Comparison of ENCODE assay signal across 12 cellular contexts in the genomic region with DNA sequence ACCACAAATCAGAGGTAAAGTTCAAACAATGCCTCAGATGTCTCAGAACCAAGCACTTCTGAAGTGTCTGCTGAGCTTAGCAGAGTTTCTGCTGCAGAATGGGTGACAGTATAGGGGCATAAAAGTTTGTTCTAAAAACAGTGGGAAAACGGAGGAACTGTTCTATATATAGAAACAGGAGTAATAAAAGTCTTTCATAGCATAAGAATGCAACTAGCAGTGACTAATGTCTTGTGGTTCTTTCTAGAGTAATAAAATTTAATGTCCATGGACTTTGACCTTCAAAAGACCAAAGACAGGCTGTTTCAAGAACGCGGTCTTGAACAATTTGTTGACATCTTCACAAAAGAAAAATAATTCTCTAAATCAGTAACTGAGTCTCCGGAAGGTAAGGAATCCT.
A peak's percentile ranks its signal among the peaks of the same experiment; 100 is the strongest.
DNase-seq lines count a peak whose midpoint lies in the region; ATAC-seq and TF ChIP-seq lines count a peak whose summit lies in the region.
"Had no signal": no experiment of that assay in that cellular context is flagged by ENCODE, and none has a peak within 500 bp of the region (broad histone marks: within the 10 kb centered on the region; RNA-seq: fewer than 3 reads in every experiment).

No MANE protein-coding gene starts in this region.

- no TSS peak for BruUV-seq in mammary epithelial cell (replicated peaks; lab: Mats Ljungman, UMichigan)

- H3K27ac Mint-ChIP-seq in activated T-cell treated with anti-CD3 and anti-CD28 coated beads, Interleukin-2, amount 50 U/mL, for 72 hours = no peak overlapping the region
- no peak overlapping the region for H3K27ac Mint-ChIP-seq in naive thymus-derived CD8-positive, alpha-beta T cell

- POLR2A ChIA-PET in naive thymus-derived CD8-positive, alpha-beta T cell (lab: Charles Lee) = no interaction called here

- dilution Hi-C loops in mammary epithelial cell (cut with HindIII; ENCODE audit: low sequenced_read_pairs) = loop anchor here (5.0 kb wide), 1 partner anchor 76 kb away; no protein-coding TSS in a partner anchor

- in situ Hi-C loops in mammary epithelial cell (cut with MboI; ENCODE audit: low sequenced_read_pairs in 2 of 2) = no loop called here

- H3K4me2 ChIP-seq in Loucy (ENCODE audit: low read depth, low read length, poor library complexity, severe bottlenecking) (peak overlapping the region; percentile 60), mammary epithelial cell (ENCODE audit: insufficient read depth, low read depth, low read length) (peak overlapping the region; percentile 7)

- H4K20me1 ChIP-seq in Loucy (ENCODE audit: insufficient read depth, low read length, poor library complexity, severe bottlenecking) (no peaks in the 10 kb centered on the region), mammary epithelial cell (ENCODE audit: insufficient read depth, low read length) (no peaks in the 10 kb centered on the region)

- H3K36me3 ChIP-seq in Loucy (ENCODE audit: insufficient read depth, low read length) (no peaks in the 10 kb centered on the region), mammary epithelial cell (ENCODE audit: insufficient read depth, low read length) (no peaks in the 10 kb centered on the region)
- H3K36me3 ChIP-seq: lower lobe of right lung had no signal

- H3K4me1 Mint-ChIP-seq in activated T-cell treated with anti-CD3 and anti-CD28 coated beads, Interleukin-2, amount 50 U/mL, for 72 hours (ENCODE audit: low read depth) = no peaks in the 10 kb centered on the region
- no peaks in the 10 kb centered on the region for H3K4me1 Mint-ChIP-seq in naive thymus-derived CD8-positive, alpha-beta T cell

- H3K9me3 Mint-ChIP-seq in activated T-cell treated with anti-CD3 and anti-CD28 coated beads, Interleukin-2, amount 50 U/mL, for 72 hours = no peaks in the 10 kb centered on the region
- peaks cover 0 to 2% (median 0%) of the 10 kb centered on the region in 9 donors for H3K9me3 Mint-ChIP-seq in naive thymus-derived CD8-positive, alpha-beta T cell

- H3K9me2 ChIP-seq in Loucy (replicated peaks; ENCODE audit: low read depth, low read length) = no peaks in the 10 kb centered on the region

- H3K4me3 ChIP-seq in Loucy (ENCODE audit: low read length, poor library complexity, severe bottlenecking) (peak overlapping the region; percentile 39), mammary epithelial cell (replicated peaks in 1 of 3; ENCODE audit: insufficient read depth in 1 of 3, low read depth in 2 of 3, low read length in 3 of 3) (no peak overlapping the region)
- H3K4me3 ChIP-seq: lower lobe of right lung had no signal

- no peak for TF ChIP-seq CTCF in Loucy (conservative IDR thresholded peaks at IDR 0.05; ENCODE audit: low read length)
- TF ChIP-seq CTCF in mammary epithelial cell (conservative IDR thresholded peaks at IDR 0.05 in 1 of 2, IDR thresholded peaks at IDR 0.05 in 1 of 2; ENCODE audit: extremely low read depth in 1 of 2, insufficient read depth in 1 of 2, low read depth in 1 of 2, low read length in 2 of 2) = no peak

- H3F3A ChIP-seq in Loucy (ENCODE audit: low read depth) = no peaks in the 10 kb centered on the region

- H3K4me1 ChIP-seq in Loucy (ENCODE audit: insufficient read depth, low read length, poor library complexity, severe bottlenecking) = peaks cover 31% of the 10 kb centered on the region
- H3K4me1 ChIP-seq in mammary epithelial cell (ENCODE audit: insufficient read depth, low read length) = peaks cover 7% of the 10 kb centered on the region
- H3K4me1 ChIP-seq: lower lobe of right lung had no signal

- no peaks in the 10 kb centered on the region for H3K79me2 ChIP-seq in Loucy (ENCODE audit: insufficient read depth, low read length)
- no peaks in the 10 kb centered on the region for H3K79me2 ChIP-seq in mammary epithelial cell (ENCODE audit: insufficient read depth, low read length)

- H2AFZ ChIP-seq in Loucy (ENCODE audit: low read length) = peak overlapping the region; percentile 8; the same call in 1 of the 2 replicates
- no peak overlapping the region for H2AFZ ChIP-seq in mammary epithelial cell (ENCODE audit: low read depth, low read length)

- no peak overlapping the region for H3K27ac ChIP-seq in mammary epithelial cell (ENCODE audit: insufficient read depth, low read depth, low read length)
- H3K27ac ChIP-seq: lower lobe of right lung had no signal

- no peaks in the 10 kb centered on the region for H3K36me3 Mint-ChIP-seq in activated T-cell treated with anti-CD3 and anti-CD28 coated beads, Interleukin-2, amount 50 U/mL, for 72 hours (ENCODE audit: insufficient read depth in 2 of 2)
- no peaks in the 10 kb centered on the region for H3K36me3 Mint-ChIP-seq in naive thymus-derived CD8-positive, alpha-beta T cell

- H3K27me3 ChIP-seq in Loucy (ENCODE audit: insufficient read depth, low read length, poor library complexity, severe bottlenecking) (no peaks in the 10 kb centered on the region), mammary epithelial cell (ENCODE audit: insufficient read depth, low read length) (no peaks in the 10 kb centered on the region)

- CTCF ChIA-PET in mammary epithelial cell (lab: Charles Lee; ENCODE audit: low non-redundant PET) = no interaction called here

- H3K9ac ChIP-seq in Loucy (ENCODE audit: low read depth, low read length, poor library complexity, severe bottlenecking) (peak overlapping the region; percentile 5), mammary epithelial cell (ENCODE audit: insufficient read depth, low read length) (no peak overlapping the region)

- no peak overlapping the region for H3K4me3 Mint-ChIP-seq in activated T-cell treated with anti-CD3 and anti-CD28 coated beads, Interleukin-2, amount 50 U/mL, for 72 hours
- no peak overlapping the region for H3K4me3 Mint-ChIP-seq in naive thymus-derived CD8-positive, alpha-beta T cell

- WGBS in mammary epithelial cell (ENCODE audit: low coverage, missing lambda C conversion rate) = 65% methylated on average over 4 of the region's 4 CpGs

- peaks cover 27% of the 10 kb centered on the region for H3K27me3 Mint-ChIP-seq in activated T-cell treated with anti-CD3 and anti-CD28 coated beads, Interleukin-2, amount 50 U/mL, for 72 hours (ENCODE audit: low read depth)
- peaks cover 2 to 16% (median 12%) of the 10 kb centered on the region in 5 donors for H3K27me3 Mint-ChIP-seq in naive thymus-derived CD8-positive, alpha-beta T cell

- intact Hi-C loops in mammary epithelial cell (cut with micrococcal nuclease) = no loop called here

- ATAC-seq in HG03139 (IDR thresholded peaks at IDR 0.05; ENCODE audit: unreplicated experiment) = no peak
- no peak for ATAC-seq in activated T-cell treated with anti-CD3 and anti-CD28 coated beads, Interleukin-2, amount 50 U/mL, for 72 hours (replicated peaks in 1 of 2)
- ATAC-seq in naive thymus-derived CD8-positive, alpha-beta T cell = no peak
- ATAC-seq: lower lobe of right lung had no signal

- H3K9me3 ChIP-seq in Loucy (ENCODE audit: insufficient read depth, low read depth, low read length) (no peaks in the 10 kb centered on the region), mammary epithelial cell (replicated peaks; ENCODE audit: insufficient read depth, low read length) (no peaks in the 10 kb centered on the region)
- H3K9me3 ChIP-seq: lower lobe of right lung had no signal

- peak; percentile 37 for DNase-seq in COLO829 (ENCODE audit: low spot score)
- peak; percentile 60 for DNase-seq in mammary epithelial cell
- DNase-seq in myocyte (ENCODE audit: low read depth) = peak; percentile 19
- no peak for DNase-seq in stimulated activated CD8-positive, alpha-beta memory T cell treated with anti-CD3 and anti-CD28 coated beads, Interleukin-4, amount 100 ng/mL, for 48 hours
- DNase-seq in activated T-cell treated with anti-CD3 and anti-CD28 coated beads, Interleukin-2, amount 50 U/mL, for 72 hours = no peak
- DNase-seq in naive thymus-derived CD8-positive, alpha-beta T cell = no peak
- DNase-seq: activated T-cell treated with anti-CD3 and anti-CD28 coated beads, Interleukin-2, amount 50 U/mL, for 48 hours; COR-L47; effector CD4-positive, alpha-beta T cell; lower lobe of right lung had no signal

Comparison
In these comparisons a context has a peak if more than half of its experiments do, and no peak if none do; other contexts are left out.
1. DNase-seq: peak in COLO829 (single experiment), mammary epithelial cell (single experiment) and myocyte (single experiment); none in stimulated activated CD8-positive, alpha-beta memory T cell treated with anti-CD3 and anti-CD28 coated beads, Interleukin-4, amount 100 ng/mL, for 48 hours (single experiment), activated T-cell treated with anti-CD3 and anti-CD28 coated beads, Interleukin-2, amount 50 U/mL, for 72 hours (0 of 2) and naive thymus-derived CD8-positive, alpha-beta T cell (0 of 10).